In genomic region chr11:131301306-131301705, GRCh38 we compare ENCODE assay signal across 36 cellular contexts.
"Had no signal": no experiment of that assay in that cellular context is flagged by ENCODE, and none has a peak within 500 bp of the region (broad histone marks: within the 10 kb centered on the region; RNA-seq: fewer than 3 reads in every experiment).

No MANE protein-coding gene starts in this region.

- H3K27me3 ChIP-seq: adrenal gland, cardiac muscle cell had no signal

- H3K36me3 ChIP-seq: adrenal gland, breast epithelium, cardiac muscle cell, heart left ventricle, WERI-Rb-1 had no signal

- DNase-seq: activated B cell treated with CpG ODN at 0.5 μM for 24 hours; activated CD4-positive, alpha-beta T cell treated with anti-CD3 and anti-CD28 coated beads for 48 hours; activated CD4-positive, alpha-beta T cell treated with anti-CD3 and anti-CD28 coated beads, Interleukin-2, amount 50 U/mL, for 1 hour; activated CD4-positive, alpha-beta T cell treated with anti-CD3 and anti-CD28 coated beads, Interleukin-2, amount 50 U/mL, for 48 hours; activated CD8-positive, alpha-beta memory T cell treated with anti-CD3 and anti-CD28 coated beads for 24 hours; activated CD8-positive, alpha-beta T cell treated with anti-CD3 and anti-CD28 coated beads for 36 hours; activated effector memory CD4-positive, alpha-beta T cell treated with anti-CD3 and anti-CD28 coated beads, Interleukin-2, amount 50 U/mL, for 16 hours; activated naive CD4-positive, alpha-beta T cell treated with anti-CD3 and anti-CD28 coated beads for 36 hours; activated naive CD8-positive, alpha-beta T cell treated with anti-CD3 and anti-CD28 coated beads for 36 hours; activated naive CD8-positive, alpha-beta T cell treated with anti-CD3 and anti-CD28 coated beads, Interleukin-2, amount 50 U/mL, for 24 hours; activated T-cell treated with anti-CD3 and anti-CD28 coated beads, Interleukin-2, amount 50 U/mL, for 1 hour; activated T-cell treated with anti-CD3 and anti-CD28 coated beads, Interleukin-2, amount 50 U/mL, for 48 hours; adrenal gland; amygdala; aorta; dorsolateral prefrontal cortex; effector memory CD4-positive, alpha-beta T cell; endodermal cell; foreskin fibroblast; heart left ventricle; T-helper 17 cell; T1000; WERI-Rb-1 had no signal

- H3K9me3 ChIP-seq: adrenal gland, breast epithelium, heart left ventricle had no signal

- H3K4me1 ChIP-seq: adrenal gland, breast epithelium, heart left ventricle had no signal

- H3K4me3 ChIP-seq: adrenal gland, breast epithelium, cardiac muscle cell, coronary artery, dorsolateral prefrontal cortex, heart left ventricle had no signal

- H3K27ac ChIP-seq: adrenal gland, breast epithelium, cardiac muscle cell, coronary artery, dorsolateral prefrontal cortex, heart left ventricle, WERI-Rb-1 had no signal

- H3K27ac Mint-ChIP-seq: activated B cell treated with CpG ODN at 0.5 μM for 24 hours; activated CD8-positive, alpha-beta T cell treated with anti-CD3 and anti-CD28 coated beads for 36 hours; activated naive CD4-positive, alpha-beta T cell treated with anti-CD3 and anti-CD28 coated beads for 36 hours; activated naive CD4-positive, alpha-beta T cell treated with anti-CD3 and anti-CD28 coated beads, Interleukin-2, amount 50 U/mL, for 24 hours; activated naive CD8-positive, alpha-beta T cell treated with anti-CD3 and anti-CD28 coated beads for 36 hours; activated naive CD8-positive, alpha-beta T cell treated with anti-CD3 and anti-CD28 coated beads, Interleukin-2, amount 50 U/mL, for 24 hours; activated T-helper 1 cell treated with anti-CD3 and anti-CD28 coated beads, Interleukin-12 subunit alpha, Interleukin-12 subunit beta, Interleukin-2, Interleukin-4 antibody, amounts not matched to agents 30 ng/mL and 10 ng/mL and 1 ng/mL, durations not matched to agents 14 hours and 24 hours and 36 hours; activated T-helper 2 cell treated with anti-CD3 and anti-CD28 coated beads, Interferon-gamma antibody, Interleukin-2, Interleukin-4, amounts not matched to agents 10 μg/mL and 5 μg/mL and 100 μg/mL, durations not matched to agents 14 hours and 24 hours and 36 hours; dendritic cell treated with granulocyte-macrophage colony-stimulating factor and Interleukin-4, amounts not matched to agents 40 ng/mL and 50 ng/mL, for 4 days; endodermal cell; T-helper 17 cell; T-helper 2 cell treated with Interferon-gamma antibody and Interleukin-4, amounts not matched to agents 5 μg/mL and 100 μg/mL, for 36 hours had no signal

- H3K4me1 Mint-ChIP-seq: activated B cell treated with CpG ODN at 0.5 μM for 24 hours; activated naive CD4-positive, alpha-beta T cell treated with anti-CD3 and anti-CD28 coated beads, Interleukin-2, amount 50 U/mL, for 24 hours; activated naive CD8-positive, alpha-beta T cell treated with anti-CD3 and anti-CD28 coated beads for 36 hours; activated naive CD8-positive, alpha-beta T cell treated with anti-CD3 and anti-CD28 coated beads, Interleukin-2, amount 50 U/mL, for 24 hours; central memory CD8-positive, alpha-beta T cell; T-helper 17 cell had no signal

- ATAC-seq: activated CD4-positive, CD25-positive, alpha-beta regulatory T cell treated with anti-CD3 and anti-CD28 coated beads, Interleukin-2, amount 50 U/mL, for 24 hours; activated CD8-positive, alpha-beta T cell treated with anti-CD3 and anti-CD28 coated beads for 36 hours; activated naive CD8-positive, alpha-beta T cell treated with anti-CD3 and anti-CD28 coated beads, Interleukin-2, amount 50 U/mL, for 24 hours; esophagus mucosa; heart left ventricle; T-helper 17 cell had no signal

- H3K9me3 Mint-ChIP-seq: activated CD8-positive, alpha-beta T cell treated with anti-CD3 and anti-CD28 coated beads for 36 hours; activated naive CD4-positive, alpha-beta T cell treated with anti-CD3 and anti-CD28 coated beads, Interleukin-2, amount 50 U/mL, for 24 hours; activated naive CD8-positive, alpha-beta T cell treated with anti-CD3 and anti-CD28 coated beads for 36 hours; activated T-helper 1 cell treated with anti-CD3 and anti-CD28 coated beads, Interleukin-12 subunit alpha, Interleukin-12 subunit beta, Interleukin-2, Interleukin-4 antibody, amounts not matched to agents 30 ng/mL and 10 ng/mL and 1 ng/mL, durations not matched to agents 14 hours and 24 hours and 36 hours; activated T-helper 2 cell treated with anti-CD3 and anti-CD28 coated beads, Interferon-gamma antibody, Interleukin-2, Interleukin-4, amounts not matched to agents 10 μg/mL and 5 μg/mL and 100 μg/mL, durations not matched to agents 14 hours and 24 hours and 36 hours; dendritic cell treated with granulocyte-macrophage colony-stimulating factor and Interleukin-4, amounts not matched to agents 40 ng/mL and 50 ng/mL, for 4 days; endodermal cell; T-helper 2 cell treated with Interferon-gamma antibody and Interleukin-4, amounts not matched to agents 5 μg/mL and 100 μg/mL, for 36 hours had no signal

- H3K36me3 Mint-ChIP-seq: activated naive CD4-positive, alpha-beta T cell treated with anti-CD3 and anti-CD28 coated beads, Interleukin-2, amount 50 U/mL, for 24 hours; activated naive CD8-positive, alpha-beta T cell treated with anti-CD3 and anti-CD28 coated beads for 36 hours; brain had no signal

- H3K4me3 Mint-ChIP-seq: activated B cell treated with CpG ODN at 0.5 μM for 24 hours; activated CD8-positive, alpha-beta T cell treated with anti-CD3 and anti-CD28 coated beads for 36 hours; activated naive CD4-positive, alpha-beta T cell treated with anti-CD3 and anti-CD28 coated beads for 36 hours; activated naive CD4-positive, alpha-beta T cell treated with anti-CD3 and anti-CD28 coated beads, Interleukin-2, amount 50 U/mL, for 24 hours; activated naive CD8-positive, alpha-beta T cell treated with anti-CD3 and anti-CD28 coated beads for 36 hours; activated naive CD8-positive, alpha-beta T cell treated with anti-CD3 and anti-CD28 coated beads, Interleukin-2, amount 50 U/mL, for 24 hours; activated T-helper 1 cell treated with anti-CD3 and anti-CD28 coated beads, Interleukin-12 subunit alpha, Interleukin-12 subunit beta, Interleukin-2, Interleukin-4 antibody, amounts not matched to agents 30 ng/mL and 10 ng/mL and 1 ng/mL, durations not matched to agents 14 hours and 24 hours and 36 hours; brain; central memory CD8-positive, alpha-beta T cell; dendritic cell treated with granulocyte-macrophage colony-stimulating factor and Interleukin-4, amounts not matched to agents 40 ng/mL and 50 ng/mL, for 4 days; endodermal cell; T-helper 17 cell; T-helper 2 cell treated with Interferon-gamma antibody and Interleukin-4, amounts not matched to agents 5 μg/mL and 100 μg/mL, for 36 hours had no signal

- FAIRE-seq: frontal cortex had no signal
